8 cellular contexts compared by ENCODE assay signal in the genomic region with DNA sequence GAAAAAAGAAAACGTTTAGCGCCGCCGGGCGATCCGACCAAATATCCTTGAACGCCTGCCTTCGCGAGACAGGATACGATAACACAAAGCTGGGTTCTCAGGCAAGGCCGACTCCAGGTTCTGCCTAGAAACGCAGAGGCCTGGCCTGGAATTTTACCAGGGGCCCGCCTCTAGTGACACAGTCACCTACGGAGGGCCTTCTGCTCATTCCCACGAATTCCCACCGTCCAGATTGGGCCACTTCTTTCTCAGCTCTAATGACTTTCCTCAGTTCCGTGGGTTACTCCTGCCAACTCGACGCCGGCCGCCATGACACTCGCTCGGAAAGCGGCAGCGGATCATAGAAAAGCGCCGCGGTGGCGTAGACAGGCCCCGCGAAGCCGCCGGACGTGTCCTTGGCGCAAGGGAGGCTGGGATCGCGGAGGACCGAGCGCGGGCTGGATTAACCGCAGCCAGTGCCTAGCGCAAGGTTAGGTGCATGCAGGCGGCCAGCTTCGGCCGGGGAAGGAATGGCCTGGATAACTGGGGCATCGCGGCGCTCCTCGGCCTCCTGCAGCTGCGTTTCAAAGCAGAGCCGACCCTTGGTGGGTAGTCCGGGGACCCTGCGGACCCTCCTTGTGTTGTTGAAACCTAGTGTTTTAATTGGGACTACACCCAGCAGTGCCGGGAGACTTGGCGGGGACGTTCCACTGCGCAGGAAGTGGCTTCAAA. TPM values are rescaled to one million over a fixed set of nuclear protein-coding genes. Genes with fewer than 3 reads are reported as not detected.
DNase-seq lines count a peak whose midpoint lies in the region; ATAC-seq and TF ChIP-seq lines count a peak whose summit lies in the region.

A gene (minus strand): TSS at position 340 of the 711 bp plus-strand sequence. CDS start 374 bp downstream, outside the sequence.

- TF ChIP-seq CTCF in fibroblast of the aortic adventitia (IDR thresholded peaks at IDR 0.05; ENCODE audit: insufficient read depth, low read length) (no peak), nephron progenitor cell (IDR thresholded peaks at IDR 0.05) (no peak)

- H3K27me3 Mint-ChIP-seq in nephron progenitor cell (ENCODE audit: low read depth, poor library complexity), result no peaks in the 10 kb centered on the region
- no peaks in the 10 kb centered on the region for H3K27me3 Mint-ChIP-seq in stimulated activated naive CD8-positive, alpha-beta T cell treated with anti-CD3 and anti-CD28 coated beads, Interleukin-15, amount 100 ng/mL, for 72 hours

- peak within 1 kb of the TSS; percentile 97 for H3K4me3 ChIP-seq in fibroblast of the aortic adventitia (ENCODE audit: low read depth, low read length)

- H3K9me3 Mint-ChIP-seq in nephron progenitor cell, result no peaks in the 10 kb centered on the region
- H3K9me3 Mint-ChIP-seq in stimulated activated naive CD8-positive, alpha-beta T cell treated with anti-CD3 and anti-CD28 coated beads, Interleukin-15, amount 100 ng/mL, for 72 hours, result no peaks in the 10 kb centered on the region

- H3K4me1 Mint-ChIP-seq in nephron progenitor cell, result peaks cover 40% of the 10 kb centered on the region
- H3K4me1 Mint-ChIP-seq in stimulated activated naive CD8-positive, alpha-beta T cell treated with anti-CD3 and anti-CD28 coated beads, Interleukin-15, amount 100 ng/mL, for 72 hours, result peaks cover 34% of the 10 kb centered on the region

- peak; percentile 93 for DNase-seq in EL
- peak; percentile 89 for DNase-seq in H4 (ENCODE audit: low spot score)
- DNase-seq in LoVo (ENCODE audit: low spot score), result peak; percentile 93
- peak; percentile 86 to 89 for DNase-seq in SHP77 (lab: John Stamatoyannopoulos, UW)
- peak; percentile 95 for DNase-seq in activated effector memory CD4-positive, alpha-beta T cell treated with Interleukin-2 at 50 U/mL for 16 hours
- peak; percentile 93 for DNase-seq in fibroblast of the aortic adventitia (ENCODE audit: low read depth)
- DNase-seq in nephron progenitor cell, result peak; percentile 93
- peak; percentile 96 to 97 for DNase-seq in stimulated activated naive CD8-positive, alpha-beta T cell treated with anti-CD3 and anti-CD28 coated beads, Interleukin-15, amount 100 ng/mL, for 72 hours

- H3K27ac Mint-ChIP-seq in nephron progenitor cell, result peak within 1 kb of the TSS; percentile 100
- peak within 1 kb of the TSS; percentile 98 to 99 for H3K27ac Mint-ChIP-seq in stimulated activated naive CD8-positive, alpha-beta T cell treated with anti-CD3 and anti-CD28 coated beads, Interleukin-15, amount 100 ng/mL, for 72 hours

- H3K36me3 Mint-ChIP-seq in nephron progenitor cell (ENCODE audit: low read depth), result peaks cover 13% of the 10 kb centered on the region

- ATAC-seq in stimulated activated naive CD8-positive, alpha-beta T cell treated with anti-CD3 and anti-CD28 coated beads, Interleukin-15, amount 100 ng/mL, for 72 hours, result peak; percentile 99

- H3K4me3 Mint-ChIP-seq in nephron progenitor cell, result peak within 1 kb of the TSS; percentile 94
- H3K4me3 Mint-ChIP-seq in stimulated activated naive CD8-positive, alpha-beta T cell treated with anti-CD3 and anti-CD28 coated beads, Interleukin-15, amount 100 ng/mL, for 72 hours, result peak within 1 kb of the TSS; percentile 84 to 96

RNA-seq across cellular contexts. Expression of the gene that starts here (rescaled TPM):
- 18.1 and 21.3 TPM in 2 replicates for total RNA-seq in H4 (2014; rRNA removed; shearing (Covaris generic))
- 37.0 and 53.3 TPM in 2 replicates for total RNA-seq in fibroblast of the aortic adventitia (ENCODE audit: low replicate concordance)

Comparison
In these comparisons a context has a peak if more than half of its experiments do, and no peak if none do; other contexts are left out.
1. Peak in every context shown above with its lines: DNase-seq, ATAC-seq and H3K4me3 ChIP-seq.